In the genomic region with DNA sequence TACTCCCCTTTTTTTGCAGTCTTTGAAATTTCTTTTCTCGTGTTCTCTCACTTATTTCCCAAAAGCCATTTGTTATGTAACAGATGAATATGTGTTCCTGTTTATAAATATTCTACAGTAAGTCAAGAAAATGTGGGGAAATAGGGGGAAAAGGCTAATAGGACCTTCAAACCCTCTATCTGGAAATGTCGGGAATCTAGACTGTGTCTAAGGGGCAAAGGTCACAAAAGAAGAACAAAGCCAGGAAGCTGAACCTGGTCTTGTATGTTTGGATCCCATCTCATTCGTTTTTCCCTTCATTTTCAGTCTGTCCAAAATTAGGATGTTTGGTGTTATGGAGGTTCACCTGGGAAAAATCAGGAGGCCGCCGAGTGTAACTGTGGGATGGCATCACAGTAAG, we compare ENCODE assay signal across 25 cellular contexts.
DNase-seq lines count a peak whose midpoint lies in the region; ATAC-seq and TF ChIP-seq lines count a peak whose summit lies in the region.
"Had no signal": no experiment of that assay in that cellular context is flagged by ENCODE, and none has a peak within 500 bp of the region (broad histone marks: within the 10 kb centered on the region; RNA-seq: fewer than 3 reads in every experiment).

No MANE protein-coding gene starts in this region.

- TF ChIP-seq POLR2A in HCT116 (IDR thresholded peaks at IDR 0.05; ENCODE audit: borderline replicate concordance, extremely low read depth, insufficient read depth, insufficient read length): no peak

- no peaks in the 10 kb centered on the region for H3F3A ChIP-seq in neural progenitor cell (ENCODE audit: low read depth)

- no peak overlapping the region for H3K4me3 ChIP-seq in HCT116 (replicated peaks in 1 of 2; ENCODE audit: low read depth in 1 of 2, low read length in 2 of 2)
- no peak overlapping the region for H3K4me3 ChIP-seq in Panc1 (ENCODE audit: low read depth in 2 of 2, low read length in 2 of 2)
- H3K4me3 ChIP-seq in neural progenitor cell: no peak overlapping the region
- H3K4me3 ChIP-seq in coronary artery: no peak overlapping the region
- H3K4me3 ChIP-seq: BLaER1 had no signal

- POLR2A ChIA-PET in HCT116 (lab: Charles Lee): no interaction called here
- POLR2A ChIA-PET in Panc1 (lab: Charles Lee): no interaction called here

- H3K36me3 Mint-ChIP-seq in nephron (ENCODE audit: low read depth) (no peaks in the 10 kb centered on the region), neural crest cell (ENCODE audit: low read depth) (peaks cover 2% of the 10 kb centered on the region), neural progenitor cell (no peaks in the 10 kb centered on the region)
- H3K36me3 Mint-ChIP-seq: CD14-positive monocyte; CD4-positive, alpha-beta memory T cell; CD4-positive, CD25-positive, alpha-beta regulatory T cell had no signal

- no peaks in the 10 kb centered on the region for H3K9me3 ChIP-seq in HCT116 (ENCODE audit: control insufficient read depth in 1 of 2, insufficient read depth in 1 of 2, low read depth in 1 of 2, low read length in 2 of 2)
- peaks cover 12% of the 10 kb centered on the region; the same call in 1 of the 2 replicates for H3K9me3 ChIP-seq in Panc1 (ENCODE audit: control insufficient read depth, insufficient read depth, low read depth, low read length)
- H3K9me3 ChIP-seq in neural progenitor cell (ENCODE audit: low read depth): no peaks in the 10 kb centered on the region
- H3K9me3 ChIP-seq: BLaER1 had no signal

- H3K4me2 ChIP-seq in HCT116 (ENCODE audit: low read length) (no peak overlapping the region), neural progenitor cell (no peak overlapping the region)
- H3K4me2 ChIP-seq: BLaER1 had no signal

- RAD21 ChIA-PET in HCT116 (lab: Charles Lee; ENCODE audit: low non-redundant PET in 1 of 2, low total read pairs in 2 of 2, uncharacterized antibody in 2 of 2, unreplicated experiment in 2 of 2): no interaction called here

- H3K27me3 ChIP-seq in HCT116 (ENCODE audit: insufficient read depth, low read length) (no peaks in the 10 kb centered on the region), Panc1 (ENCODE audit: control insufficient read depth, insufficient read depth, low read length) (no peaks in the 10 kb centered on the region), neural progenitor cell (no peaks in the 10 kb centered on the region)
- H3K27me3 ChIP-seq: BE2C, BLaER1 had no signal

- no TSS peak for BruUV-seq in HCT116 (replicated peaks; lab: Mats Ljungman, UMichigan)
- no TSS peak for BruUV-seq in Panc1 (replicated peaks; lab: Mats Ljungman, UMichigan)

- H2AFZ ChIP-seq in HCT116 (ENCODE audit: low read depth, low read length, poor library complexity, severe bottlenecking) (no peak overlapping the region), neural progenitor cell (replicated peaks) (no peak overlapping the region)

- intact Hi-C loops in HCT116 (cut with micrococcal nuclease): no loop called here
- intact Hi-C loops in Panc1 (cut with micrococcal nuclease; ENCODE audit: unreplicated experiment): no loop called here
- intact Hi-C loops in left cardiac atrium (cut with DNase I): no loop called here

- CTCF ChIA-PET in HCT116 (lab: Charles Lee) (interaction anchor here (2.2 kb wide), 1 partner anchor 182 kb away, joined by 5 read pairs; no protein-coding TSS in a partner anchor), Panc1 (lab: Charles Lee) (interaction anchor here (0.6 kb wide), 1 partner anchor 181 kb away, joined by 3 read pairs; no protein-coding TSS in a partner anchor)

- H3K27ac Mint-ChIP-seq in nephron: peak overlapping the region in 2 of 3 experiments; percentile 20 to 35
- peak overlapping the region; percentile 16 for H3K27ac Mint-ChIP-seq in neural crest cell (ENCODE audit: unreplicated experiment)
- H3K27ac Mint-ChIP-seq in neural progenitor cell: no peak overlapping the region
- H3K27ac Mint-ChIP-seq: CD14-positive monocyte; CD4-positive, alpha-beta memory T cell; CD4-positive, CD25-positive, alpha-beta regulatory T cell; CD8-positive, alpha-beta memory T cell had no signal

- H3K27ac ChIP-seq in HCT116 (ENCODE audit: low read depth, low read length): peak overlapping the region; percentile 19; the same call in 1 of the 2 replicates
- peak overlapping the region; percentile 44; the same call in 1 of the 2 replicates for H3K27ac ChIP-seq in Panc1 (ENCODE audit: low read length)
- no peak overlapping the region for H3K27ac ChIP-seq in neural progenitor cell
- no peak overlapping the region for H3K27ac ChIP-seq in coronary artery
- H3K27ac ChIP-seq: BLaER1 had no signal

- 0 out of 2 replicates have a peak, but pooled peaks cover 2% of the 10 kb centered on the region for H3K9me2 ChIP-seq in HCT116 (ENCODE audit: insufficient read depth)

- H3K9ac ChIP-seq in HCT116 (ENCODE audit: low read length) (no peak overlapping the region), neural progenitor cell (no peak overlapping the region)
- H3K9ac ChIP-seq: BLaER1 had no signal

- H3K4me1 ChIP-seq in HCT116 (ENCODE audit: control insufficient read depth in 1 of 2, insufficient read depth in 2 of 2, low read length in 2 of 2) (peaks cover 14 to 27% of the 10 kb centered on the region in 2 experiments; a peak in 3 of 4 replicates), Panc1 (ENCODE audit: control insufficient read depth, insufficient read depth, low read length) (no peaks in the 10 kb centered on the region; the same call in 1 of the 2 replicates), neural progenitor cell (no peaks in the 10 kb centered on the region)
- H3K4me1 ChIP-seq: BLaER1 had no signal

- H3K36me3 ChIP-seq in HCT116 (ENCODE audit: control insufficient read depth in 1 of 2, insufficient read depth in 2 of 2, low read length in 2 of 2) (no peaks in the 10 kb centered on the region), Panc1 (ENCODE audit: control insufficient read depth, insufficient read depth, low read length) (no peaks in the 10 kb centered on the region), neural progenitor cell (no peaks in the 10 kb centered on the region)
- H3K36me3 ChIP-seq: BE2C, BLaER1 had no signal

- H3K79me2 ChIP-seq in HCT116 (ENCODE audit: insufficient read depth, low read length): no peaks in the 10 kb centered on the region
- H3K79me2 ChIP-seq in neural progenitor cell (ENCODE audit: low read depth): no peaks in the 10 kb centered on the region

- in situ Hi-C loops in Panc1 (cut with HindIII; ENCODE audit: low pct_unique_long_range_greater_than_20kb, low sequenced_read_pairs): no loop called here

- H3K27me3 Mint-ChIP-seq in nephron (ENCODE audit: low read depth) (no peaks in the 10 kb centered on the region), neural crest cell (ENCODE audit: low read depth) (no peaks in the 10 kb centered on the region), neural progenitor cell (ENCODE audit: insufficient read depth, low read depth) (no peaks in the 10 kb centered on the region)
- H3K27me3 Mint-ChIP-seq: CD4-positive, alpha-beta memory T cell; CD4-positive, CD25-positive, alpha-beta regulatory T cell had no signal

- ATAC-seq in HCT116 (no peak), Panc1 (no peak), HG03342 (IDR thresholded peaks at IDR 0.05; ENCODE audit: unreplicated experiment) (no peak), left cardiac atrium (no peak)

- TF ChIP-seq CTCF in HCT116 (IDR thresholded peaks at IDR 0.05 in 2 of 3, conservative IDR thresholded peaks at IDR 0.05 in 1 of 3; ENCODE audit: borderline replicate concordance in 1 of 3, insufficient read depth in 1 of 3, low read depth in 2 of 3, low read length in 2 of 3) (no peak), Panc1 (IDR thresholded peaks at IDR 0.05) (no peak), nephron (IDR thresholded peaks at IDR 0.05; ENCODE audit: unreplicated experiment in 3 of 3) (no peak), neural crest cell (conservative IDR thresholded peaks at IDR 0.05) (no peak), neural progenitor cell (IDR thresholded peaks at IDR 0.05) (no peak), coronary artery (IDR thresholded peaks at IDR 0.05) (no peak)

- DNase-seq in HCT116 (ENCODE audit: low read depth, low spot score) (no peak), Panc1 (ENCODE audit: low read depth, low spot score) (no peak), neural crest cell (ENCODE audit: low read depth, low spot score) (no peak), neural progenitor cell (ENCODE audit: low spot score) (no peak), coronary artery (ENCODE audit: low spot score) (no peak), left cardiac atrium (no peak)
- DNase-seq: 8988T; ACHN; BE2C; C1 segment of cervical spinal cord; CD4-positive, alpha-beta memory T cell; CD4-positive, CD25-positive, alpha-beta regulatory T cell; CD8-positive, alpha-beta memory T cell; COR-L47; DMS 273 treated with DMSO at 0.1 percent for 48 hours; DMS153; DMS53; DMS79; DND-41; EL; GDM1 had no signal

- H3K4me1 Mint-ChIP-seq in nephron: peaks cover 41% of the 10 kb centered on the region
- H3K4me1 Mint-ChIP-seq in neural crest cell: peaks cover 43% of the 10 kb centered on the region
- peaks cover 5% of the 10 kb centered on the region for H3K4me1 Mint-ChIP-seq in neural progenitor cell
- H3K4me1 Mint-ChIP-seq: CD14-positive monocyte; CD4-positive, alpha-beta memory T cell; CD4-positive, CD25-positive, alpha-beta regulatory T cell; CD8-positive, alpha-beta memory T cell had no signal

- H4K20me1 ChIP-seq in HCT116 (ENCODE audit: insufficient read depth) (no peaks in the 10 kb centered on the region), neural progenitor cell (ENCODE audit: low read depth) (no peaks in the 10 kb centered on the region)
- H4K20me1 ChIP-seq: BLaER1 had no signal

- no peak for TF ChIP-seq RAD21 in HCT116 (IDR thresholded peaks at IDR 0.05; ENCODE audit: low read depth)

- H3K4me3 Mint-ChIP-seq in nephron (no peak overlapping the region), neural crest cell (no peak overlapping the region), neural progenitor cell (no peak overlapping the region)
- H3K4me3 Mint-ChIP-seq: CD14-positive monocyte; CD4-positive, alpha-beta memory T cell; CD4-positive, CD25-positive, alpha-beta regulatory T cell; CD8-positive, alpha-beta memory T cell had no signal

- H3K9me3 Mint-ChIP-seq in nephron (no peaks in the 10 kb centered on the region), neural crest cell (peaks cover 8% of the 10 kb centered on the region), neural progenitor cell (peaks cover 3% of the 10 kb centered on the region)
- H3K9me3 Mint-ChIP-seq: CD4-positive, alpha-beta memory T cell had no signal

TF ChIP-seq in HCT116, 20 proteins besides CTCF, POLR2A, EP300 and RAD21 (continues in another document):
- TF ChIP-seq TCF7L2 (IDR thresholded peaks at IDR 0.05; ENCODE audit: borderline replicate concordance, extremely low read depth, insufficient read depth, insufficient read length) (no peak), MAX (IDR thresholded peaks at IDR 0.05) (no peak), ELF1 (IDR thresholded peaks at IDR 0.05; ENCODE audit: borderline replicate concordance, low read depth) (no peak), JUND (IDR thresholded peaks at IDR 0.05) (no peak), EGR1 (IDR thresholded peaks at IDR 0.05; ENCODE audit: low read depth) (no peak), SIN3A (IDR thresholded peaks at IDR 0.05; ENCODE audit: low read depth) (no peak), ZFX (IDR thresholded peaks at IDR 0.05) (no peak)

Comparison
In these comparisons a context has a peak if more than half of its experiments do, and no peak if none do; other contexts are left out.
1. H3K27ac ChIP-seq: peak in HCT116 (single experiment) and Panc1 (single experiment); none in neural progenitor cell (single experiment) and coronary artery (0 of 2).